In the genomic region with DNA sequence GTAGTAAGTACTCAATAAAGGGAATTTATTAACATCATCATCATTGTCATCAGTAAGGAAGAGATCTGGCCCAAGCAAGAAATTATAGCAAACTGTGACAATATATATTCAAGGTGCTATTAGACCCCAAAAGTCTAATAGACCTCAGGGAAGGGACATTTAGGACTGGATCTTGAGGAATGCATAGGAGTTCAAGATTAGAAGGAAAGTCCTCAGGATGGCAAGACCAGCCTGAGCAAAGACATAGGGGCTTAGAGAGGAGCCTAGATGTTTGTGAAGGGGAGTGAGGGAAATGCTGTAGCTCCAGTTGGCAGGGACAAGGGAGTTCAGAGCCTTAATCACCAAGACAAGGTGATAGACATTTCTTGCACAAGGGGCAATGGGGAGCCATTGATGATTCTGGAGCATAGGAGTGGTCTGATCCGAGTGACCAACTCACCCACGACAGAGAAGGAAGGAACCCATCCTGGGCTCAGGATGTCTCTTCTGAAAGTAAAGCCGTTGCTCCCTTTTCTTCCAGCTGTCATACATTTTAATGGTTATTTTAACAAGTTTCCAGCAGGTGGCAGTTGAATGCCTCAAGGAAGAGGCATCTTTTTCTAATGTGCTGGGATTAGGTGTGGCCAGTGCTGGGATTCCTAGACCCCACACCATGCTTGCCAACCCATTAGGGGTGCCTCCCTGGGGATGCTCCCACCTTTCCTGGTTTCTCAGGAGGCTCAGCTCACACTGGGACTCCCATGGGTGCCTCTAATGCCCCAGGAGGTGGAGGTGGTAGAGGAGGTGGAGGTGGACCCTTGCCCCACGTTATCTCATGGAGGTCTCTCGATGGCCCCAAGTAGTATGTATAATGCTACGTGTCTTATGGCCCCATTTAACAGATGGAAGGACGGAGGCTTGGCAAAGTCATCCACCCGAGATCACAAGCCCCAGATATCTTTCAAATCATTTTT, we compare ENCODE assay signal across 1 cellular context.
TF ChIP-seq lines count a peak whose summit lies in the region.

No MANE protein-coding gene starts in this region.

TF ChIP-seq in HEK293, 187 proteins besides CTCF, POLR2A, EP300 and RAD21 (continued from another document):
- TF ChIP-seq, protein P1, sequence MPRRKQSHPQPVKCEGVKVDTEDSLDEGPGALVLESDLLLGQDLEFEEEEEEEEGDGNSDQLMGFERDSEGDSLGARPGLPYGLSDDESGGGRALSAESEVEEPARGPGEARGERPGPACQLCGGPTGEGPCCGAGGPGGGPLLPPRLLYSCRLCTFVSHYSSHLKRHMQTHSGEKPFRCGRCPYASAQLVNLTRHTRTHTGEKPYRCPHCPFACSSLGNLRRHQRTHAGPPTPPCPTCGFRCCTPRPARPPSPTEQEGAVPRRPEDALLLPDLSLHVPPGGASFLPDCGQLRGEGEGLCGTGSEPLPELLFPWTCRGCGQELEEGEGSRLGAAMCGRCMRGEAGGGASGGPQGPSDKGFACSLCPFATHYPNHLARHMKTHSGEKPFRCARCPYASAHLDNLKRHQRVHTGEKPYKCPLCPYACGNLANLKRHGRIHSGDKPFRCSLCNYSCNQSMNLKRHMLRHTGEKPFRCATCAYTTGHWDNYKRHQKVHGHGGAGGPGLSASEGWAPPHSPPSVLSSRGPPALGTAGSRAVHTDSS (tag by site-specific recombination; IDR thresholded peaks at IDR 0.05): no peak
- 0 out of 2 replicates have a peak, but pooled peaks have one; percentile 36 for TF ChIP-seq ZNF2 (tag by site-specific recombination; IDR thresholded peaks at IDR 0.05)
- no peak for TF ChIP-seq ZNF121 (tag by site-specific recombination; IDR thresholded peaks at IDR 0.05)
- no peak for TF ChIP-seq TRIM28 (IDR thresholded peaks at IDR 0.05; ENCODE audit: borderline replicate concordance, low read length)
- no peak for TF ChIP-seq ZBTB48 (tag by site-specific recombination; IDR thresholded peaks at IDR 0.05)
- no peak for TF ChIP-seq SALL2 (tag by site-specific recombination; IDR thresholded peaks at IDR 0.05; ENCODE audit: borderline replicate concordance)
- peak; percentile 65; the same call in 1 of the 2 replicates for TF ChIP-seq ZNF16 (tag by site-specific recombination; IDR thresholded peaks at IDR 0.05; ENCODE audit: low read depth)
- TF ChIP-seq ZNF654 (tag by site-specific recombination; IDR thresholded peaks at IDR 0.05; ENCODE audit: low read depth): peak; percentile 68
- TF ChIP-seq ZNF623 (tag by site-specific recombination; IDR thresholded peaks at IDR 0.05): no peak
- peak; percentile 55 for TF ChIP-seq GLIS2 (tag by site-specific recombination; IDR thresholded peaks at IDR 0.05)
- TF ChIP-seq ZNF830 (tag by site-specific recombination; IDR thresholded peaks at IDR 0.05; ENCODE audit: low read depth): no peak
- no peak for TF ChIP-seq ZNF266 (tag by site-specific recombination; IDR thresholded peaks at IDR 0.05; ENCODE audit: low read depth)
- peak; percentile 41 for TF ChIP-seq GLIS1 (tag by site-specific recombination; IDR thresholded peaks at IDR 0.05)
- TF ChIP-seq ZBTB1 (tag by site-specific recombination; IDR thresholded peaks at IDR 0.05): no peak
- no peak for TF ChIP-seq ZNF311 (tag by site-specific recombination; IDR thresholded peaks at IDR 0.05; ENCODE audit: borderline replicate concordance)
- TF ChIP-seq YY2 (tag by site-specific recombination; IDR thresholded peaks at IDR 0.05): no peak
- TF ChIP-seq RBAK (tag by site-specific recombination; IDR thresholded peaks at IDR 0.05): no peak
- TF ChIP-seq, protein P2, sequence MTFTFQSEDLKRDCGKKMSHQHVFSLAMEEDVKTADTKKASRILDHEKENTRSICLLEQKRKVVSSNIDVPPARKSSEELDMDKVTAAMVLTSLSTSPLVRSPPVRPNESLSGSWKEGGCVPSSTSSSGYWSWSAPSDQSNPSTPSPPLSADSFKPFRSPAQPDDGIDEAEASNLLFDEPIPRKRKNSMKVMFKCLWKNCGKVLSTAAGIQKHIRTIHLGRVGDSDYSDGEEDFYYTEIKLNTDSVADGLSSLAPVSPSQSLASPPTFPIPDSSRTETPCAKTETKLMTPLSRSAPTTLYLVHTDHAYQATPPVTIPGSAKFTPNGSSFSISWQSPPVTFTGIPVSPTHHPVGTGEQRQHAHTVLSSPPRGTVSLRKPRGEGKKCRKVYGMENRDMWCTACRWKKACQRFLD (tag by site-specific recombination; IDR thresholded peaks at IDR 0.05): no peak
- no peak for TF ChIP-seq ZNF350 (tag by site-specific recombination; IDR thresholded peaks at IDR 0.05)
- no peak for TF ChIP-seq ZNF660 (tag by site-specific recombination; IDR thresholded peaks at IDR 0.05)
- no peak for TF ChIP-seq ZNF548 (tag by site-specific recombination; IDR thresholded peaks at IDR 0.05)
- TF ChIP-seq ZNF530 (tag by site-specific recombination; IDR thresholded peaks at IDR 0.05; ENCODE audit: low read depth): no peak
- TF ChIP-seq, protein P3, sequence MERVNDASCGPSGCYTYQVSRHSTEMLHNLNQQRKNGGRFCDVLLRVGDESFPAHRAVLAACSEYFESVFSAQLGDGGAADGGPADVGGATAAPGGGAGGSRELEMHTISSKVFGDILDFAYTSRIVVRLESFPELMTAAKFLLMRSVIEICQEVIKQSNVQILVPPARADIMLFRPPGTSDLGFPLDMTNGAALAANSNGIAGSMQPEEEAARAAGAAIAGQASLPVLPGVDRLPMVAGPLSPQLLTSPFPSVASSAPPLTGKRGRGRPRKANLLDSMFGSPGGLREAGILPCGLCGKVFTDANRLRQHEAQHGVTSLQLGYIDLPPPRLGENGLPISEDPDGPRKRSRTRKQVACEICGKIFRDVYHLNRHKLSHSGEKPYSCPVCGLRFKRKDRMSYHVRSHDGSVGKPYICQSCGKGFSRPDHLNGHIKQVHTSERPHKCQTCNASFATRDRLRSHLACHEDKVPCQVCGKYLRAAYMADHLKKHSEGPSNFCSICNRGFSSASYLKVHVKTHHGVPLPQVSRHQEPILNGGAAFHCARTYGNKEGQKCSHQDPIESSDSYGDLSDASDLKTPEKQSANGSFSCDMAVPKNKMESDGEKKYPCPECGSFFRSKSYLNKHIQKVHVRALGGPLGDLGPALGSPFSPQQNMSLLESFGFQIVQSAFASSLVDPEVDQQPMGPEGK (tag by site-specific recombination; IDR thresholded peaks at IDR 0.05): no peak
- TF ChIP-seq ZFP3 (tag by site-specific recombination; IDR thresholded peaks at IDR 0.05; ENCODE audit: low read depth): peak; percentile 81
- no peak for TF ChIP-seq ZNF394 (tag by site-specific recombination; IDR thresholded peaks at IDR 0.05; ENCODE audit: borderline replicate concordance)
